8 cellular contexts compared by ENCODE assay signal in genomic region chr20:3209023-3209945, GRCh38. TPM values are rescaled to one million over a fixed set of nuclear protein-coding genes. Genes with fewer than 3 reads are reported as not detected.
A peak's percentile ranks its signal among the peaks of the same experiment; 100 is the strongest.
DNase-seq lines count a peak whose midpoint lies in the region; ATAC-seq and TF ChIP-seq lines count a peak whose summit lies in the region.

ITPA (plus strand) TSS chr20:3209498; CDS start chr20:3209552, 54 bp downstream.

- H3K36me3 Mint-ChIP-seq in activated CD4-positive, alpha-beta T cell treated with anti-CD3 and anti-CD28 coated beads for 36 hours (ENCODE audit: low read depth) = peaks cover 14% of the 10 kb centered on the region

- TF ChIP-seq CTCF in AG04450 (IDR thresholded peaks at IDR 0.05; ENCODE audit: low read depth, low read length) = no peak
- no peak for TF ChIP-seq CTCF in coronary artery (IDR thresholded peaks at IDR 0.05)

- H3K4me1 Mint-ChIP-seq in activated CD4-positive, alpha-beta T cell treated with anti-CD3 and anti-CD28 coated beads for 36 hours = peaks cover 13% of the 10 kb centered on the region

- H3K27me3 ChIP-seq in AG04450 (ENCODE audit: control insufficient read depth, insufficient read depth, low read length) = no peaks in the 10 kb centered on the region

- H3K4me3 ChIP-seq in AG04450 (ENCODE audit: low read depth, low read length) = peak within 1 kb of the TSS; percentile 85
- H3K4me3 ChIP-seq in coronary artery = peak within 1 kb of the TSS; percentile 83

- no peak for DNase-seq in AG04450 (ENCODE audit: low read depth, low spot score)
- peak; percentile 45 for DNase-seq in NCI-H146 treated with DMSO at 0.1 percent for 48 hours (lab: John Stamatoyannopoulos, UW; ENCODE audit: unreplicated experiment)
- peak; percentile 78 for DNase-seq in activated CD4-positive, alpha-beta T cell treated with anti-CD3 and anti-CD28 coated beads for 36 hours
- no peak for DNase-seq in coronary artery (ENCODE audit: low spot score)
- DNase-seq in left lobe of liver (ENCODE audit: low spot score) = peak; percentile 63
- DNase-seq in stimulated activated CD4-positive, alpha-beta T cell treated with anti-CD3 and anti-CD28 coated beads, Interleukin-2, amount 100 ng/mL, for 4 hours (ENCODE audit: low read depth) = peak; percentile 22
- no peak for DNase-seq in DMS153 treated with DMSO at 0.1 percent for 48 hours (lab: John Stamatoyannopoulos, UW; ENCODE audit: unreplicated experiment)

- CTCF ChIA-PET in AG04450 (lab: Charles Lee) = interaction anchor here (2.7 kb wide), 1 partner anchor 9 kb away, joined by 16 read pairs; no protein-coding TSS in a partner anchor
- CTCF ChIA-PET in activated CD4-positive, alpha-beta T cell treated with anti-CD3 and anti-CD28 coated beads for 36 hours (lab: Charles Lee) = interaction anchor here (1.0 to 1.5 kb wide), 5 partner anchors 8 to 107 kb away, joined by 3 to 4 read pairs (median 3); no protein-coding TSS in a partner anchor

- in situ Hi-C loops in GM18951 (cut with MboI; ENCODE audit: low sequenced_read_pairs, unreplicated experiment) = no loop called here

- peak within 1 kb of the TSS; percentile 75 for H3K27ac ChIP-seq in AG04450 (ENCODE audit: low read depth, low read length)
- H3K27ac ChIP-seq in coronary artery = peak within 1 kb of the TSS; percentile 57 to 94

- peak within 1 kb of the TSS; percentile 90 for H3K4me3 Mint-ChIP-seq in activated CD4-positive, alpha-beta T cell treated with anti-CD3 and anti-CD28 coated beads for 36 hours

- H3K9me3 ChIP-seq in AG04450 (ENCODE audit: control insufficient read depth, insufficient read depth, low read length) = no peaks in the 10 kb centered on the region; the same call in 1 of the 2 replicates

- H3K9me3 Mint-ChIP-seq in activated CD4-positive, alpha-beta T cell treated with anti-CD3 and anti-CD28 coated beads for 36 hours (ENCODE audit: low read depth) = no peaks in the 10 kb centered on the region

- peak; percentile 69 for TF ChIP-seq POLR2A in GM18951 (IDR thresholded peaks at IDR 0.05; ENCODE audit: extremely low read depth, insufficient read depth, insufficient read length)

- ATAC-seq in activated CD4-positive, alpha-beta T cell treated with anti-CD3 and anti-CD28 coated beads for 36 hours = peak; percentile 43
- ATAC-seq in left lobe of liver = peak; percentile 64

- intact Hi-C loops in activated CD4-positive, alpha-beta T cell treated with anti-CD3 and anti-CD28 coated beads for 36 hours (cut with DNase I, micrococcal nuclease) = loop anchor here in 1 of 2 experiments (1.0 to 2.0 kb wide), 2 partner anchors 36 to 50 kb away; partner anchors contain the start of genes FASTKD5, LZTS3 and UBOX5

- POLR2A ChIA-PET in AG04450 (lab: Yijun Ruan, JAX) = interaction anchor here (0.6 kb wide), 1 partner anchor 53 kb away, joined by 5 read pairs; no protein-coding TSS in a partner anchor
- POLR2A ChIA-PET in activated CD4-positive, alpha-beta T cell treated with anti-CD3 and anti-CD28 coated beads for 36 hours (lab: Charles Lee) = no interaction called here

- H3K27ac Mint-ChIP-seq in activated CD4-positive, alpha-beta T cell treated with anti-CD3 and anti-CD28 coated beads for 36 hours = peak within 1 kb of the TSS; percentile 92

- H3K27me3 Mint-ChIP-seq in activated CD4-positive, alpha-beta T cell treated with anti-CD3 and anti-CD28 coated beads for 36 hours = no peaks in the 10 kb centered on the region

RNA-seq across cellular contexts. Expression of gene ITPA, which starts in this region (rescaled TPM):
- 25.2 and 29.8 TPM in 2 replicates for polyA plus RNA-seq in AG04450 (2011; rRNA removed)
- 8.0 and 12.4 TPM in 2 replicates for polyA minus RNA-seq in AG04450 (2011; rRNA and poly(A)+ RNA removed)
- 10 to 100 TPM; 32.7 to 67.5 TPM for total RNA-seq in activated CD4-positive, alpha-beta T cell treated with anti-CD3 and anti-CD28 coated beads for 36 hours
- 25.3 TPM for total RNA-seq in left lobe of liver

Comparison
In these comparisons a context has a peak if more than half of its experiments do, and no peak if none do; other contexts are left out.
1. DNase-seq: peak in NCI-H146 treated with DMSO at 0.1 percent for 48 hours (single experiment), activated CD4-positive, alpha-beta T cell treated with anti-CD3 and anti-CD28 coated beads for 36 hours (single experiment), left lobe of liver (single experiment) and stimulated activated CD4-positive, alpha-beta T cell treated with anti-CD3 and anti-CD28 coated beads, Interleukin-2, amount 100 ng/mL, for 4 hours (single experiment); none in AG04450 (single experiment), coronary artery (single experiment) and DMS153 treated with DMSO at 0.1 percent for 48 hours (single experiment).